ENCODE assay signal across 8 cellular contexts in the genomic region with DNA sequence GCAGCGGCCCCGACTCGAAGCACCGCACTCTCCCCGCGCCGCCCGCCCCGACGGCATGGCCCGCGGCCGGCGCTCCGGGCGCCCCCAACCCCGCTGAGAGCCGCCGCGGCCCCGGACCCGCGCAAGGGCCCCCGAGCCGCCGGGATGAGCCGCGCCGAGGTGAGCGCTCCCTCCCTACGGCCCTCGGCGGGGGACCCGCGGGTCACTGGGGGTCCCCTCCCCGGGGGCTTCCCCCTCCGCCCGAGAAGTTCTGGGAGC. TPM values are rescaled to one million over a fixed set of nuclear protein-coding genes. Genes with fewer than 3 reads are reported as not detected.
DNase-seq lines count a peak whose midpoint lies in the region; ATAC-seq, FAIRE-seq and TF ChIP-seq lines count a peak whose summit lies in the region.

No MANE protein-coding gene starts in this region.

- TF ChIP-seq EP300 in K562 (IDR thresholded peaks at IDR 0.05; ENCODE audit: low read length): no peak

- TF ChIP-seq POLR2A in K562 (conservative IDR thresholded peaks at IDR 0.05): no peak

- FAIRE-seq in K562 (lab: Jason Lieb, UNC): no peak

- intact Hi-C loops in K562 (cut with micrococcal nuclease): no loop called here

- peak overlapping the region; percentile 79; the same call in 1 of the 2 replicates for H3K4me2 ChIP-seq in K562 (ENCODE audit: insufficient read depth, low read length)

- H3K27ac ChIP-seq in K562 (ENCODE audit: extremely low read depth, low read depth, low read length): peak overlapping the region; percentile 81; the same call in 2 of the 3 replicates
- peak overlapping the region; percentile 99 for H3K27ac ChIP-seq in mucosa of rectum (ENCODE audit: low read depth in 2 of 2, low read length in 2 of 2)

- CTCF ChIA-PET in K562 (lab: Yijun Ruan, JAX; ENCODE audit: low intra/inter-chr PET ratio): interaction anchor here (4.2 kb wide), 1 partner anchor 208 kb away, joined by 52 read pairs; no protein-coding TSS in a partner anchor

- H3K4me1 ChIP-seq in K562 (replicated peaks in 1 of 2; ENCODE audit: control insufficient read depth in 2 of 2, insufficient read depth in 2 of 2, low read length in 2 of 2): peaks cover 12 to 39% of the 10 kb centered on the region in 2 experiments; a peak in 4 of 5 replicates
- peaks cover 16 to 18% of the 10 kb centered on the region in 2 donors for H3K4me1 ChIP-seq in mucosa of rectum (ENCODE audit: control insufficient read depth in 2 of 2, insufficient read depth in 2 of 2, low read length in 2 of 2)

- H3K36me3 ChIP-seq in K562 (ENCODE audit: control insufficient read depth, insufficient read depth, low read length): peaks cover 16% of the 10 kb centered on the region; the same call in 1 of the 3 replicates
- H3K36me3 ChIP-seq in mucosa of rectum (ENCODE audit: control insufficient read depth in 2 of 2, insufficient read depth in 2 of 2, low read length in 2 of 2): no peaks in the 10 kb centered on the region

- TF ChIP-seq CTCF in K562 (IDR thresholded peaks at IDR 0.05 in 2 of 3, conservative IDR thresholded peaks at IDR 0.05 in 1 of 3; ENCODE audit: insufficient read depth in 2 of 3, low read depth in 1 of 3, low read length in 3 of 3): no peak

- 0% methylated on average over 22 of the region's 38 CpGs for WGBS in K562 (ENCODE audit: insufficient coverage, low coverage, missing lambda C conversion rate)

- no peaks in the 10 kb centered on the region for H3K9me1 ChIP-seq in K562 (ENCODE audit: control insufficient read depth, insufficient read depth, low read length)

- POLR2A ChIA-PET in K562 (lab: Yijun Ruan, JAX): interaction anchor here (0.9 to 1.7 kb wide), 4 partner anchors 9 to 211 kb away, joined by 3 to 8 read pairs (median 4); no protein-coding TSS in a partner anchor

- no peak for TF ChIP-seq RAD21 in K562 (CRISPR knock-in tag; conservative IDR thresholded peaks at IDR 0.05 in 1 of 2, IDR thresholded peaks at IDR 0.05 in 1 of 2)

- H3K9me3 ChIP-seq in K562 (replicated peaks; ENCODE audit: control insufficient read depth, insufficient read depth, low read depth, low read length): no peaks in the 10 kb centered on the region
- no peaks in the 10 kb centered on the region for H3K9me3 ChIP-seq in mucosa of rectum (ENCODE audit: control insufficient read depth in 2 of 2, low read length in 2 of 2)

- H3K9ac ChIP-seq in K562 (ENCODE audit: insufficient read depth in 1 of 2, low read depth in 2 of 2, low read length in 2 of 2): peak overlapping the region; percentile 73 to 91; a peak in 3 of 4 replicates
- H3K9ac ChIP-seq in mucosa of rectum (ENCODE audit: low read depth in 1 of 2, low read length in 2 of 2): peak overlapping the region; percentile 87 to 99

- in situ Hi-C loops in K562 (cut with MboI): loop anchor here (5.0 kb wide), 1 partner anchor 206 kb away; no protein-coding TSS in a partner anchor

- BruUV-seq in K562 (replicated peaks; lab: Mats Ljungman, UMichigan): no TSS peak

- no peaks in the 10 kb centered on the region for H3K27me3 ChIP-seq in K562 (ENCODE audit: control insufficient read depth in 2 of 2, insufficient read depth in 2 of 2, low read length in 2 of 2)
- H3K27me3 ChIP-seq in mucosa of rectum (ENCODE audit: control insufficient read depth in 2 of 2, insufficient read depth in 2 of 2, low read length in 2 of 2): no peaks in the 10 kb centered on the region

- H4K20me1 ChIP-seq in K562 (replicated peaks; ENCODE audit: control insufficient read depth, insufficient read depth, low read length): no peaks in the 10 kb centered on the region

- peak overlapping the region; percentile 72 for H3K4me3 ChIP-seq in GM08714 (ENCODE audit: low read length)
- peak overlapping the region; percentile 69 for H3K4me3 ChIP-seq in K562
- H3K4me3 ChIP-seq in mucosa of rectum (ENCODE audit: low read length in 2 of 2): peak overlapping the region; percentile 81 to 88

- ATAC-seq in HG02981 (IDR thresholded peaks at IDR 0.05; ENCODE audit: unreplicated experiment): peak; percentile 1
- ATAC-seq in K562: no peak
- no peak for ATAC-seq in HG02678 (IDR thresholded peaks at IDR 0.05; ENCODE audit: unreplicated experiment)
- no peak for ATAC-seq in HG03457 (IDR thresholded peaks at IDR 0.05; ENCODE audit: unreplicated experiment)
- ATAC-seq in GM21529 (IDR thresholded peaks at IDR 0.05; ENCODE audit: unreplicated experiment): no peak
- ATAC-seq in HG03432 (IDR thresholded peaks at IDR 0.05; ENCODE audit: unreplicated experiment): no peak

- peaks cover 29% of the 10 kb centered on the region for H3K79me2 ChIP-seq in K562 (ENCODE audit: control insufficient read depth, insufficient read depth, low read length)

- DNase-seq in K562 (ENCODE audit: extremely low read depth in 1 of 4, low spot score in 3 of 4): no peak

- peak overlapping the region; percentile 76 for H2AFZ ChIP-seq in K562 (ENCODE audit: low read depth, low read length)

TF ChIP-seq in K562, 482 proteins besides CTCF, POLR2A, EP300 and RAD21 (continues in another document):
- TF ChIP-seq SRF (CRISPR knock-in tag; IDR thresholded peaks at IDR 0.05): no peak
- no peak for TF ChIP-seq PYGO2 (tag; IDR thresholded peaks at IDR 0.05)
- no peak for TF ChIP-seq PURB (CRISPR knock-in tag; IDR thresholded peaks at IDR 0.05; ENCODE audit: low read depth)
- TF ChIP-seq GABPB1 (CRISPR knock-in tag; IDR thresholded peaks at IDR 0.05): no peak
- TF ChIP-seq HNRNPH1 (optimal IDR thresholded peaks at IDR 0.05; ENCODE audit: low read depth, low read length): no peak
- no peak for TF ChIP-seq ZNF75A (CRISPR knock-in tag; IDR thresholded peaks at IDR 0.05)
- no peak for TF ChIP-seq TBP (optimal IDR thresholded peaks at IDR 0.05; ENCODE audit: low read depth, low read length)

RNA-seq across cellular contexts. Expression of gene SAMD4A, which starts 0.8 kb away (rescaled TPM):
- total RNA-seq in K562 (2011; cell fraction: chromatin; rRNA removed; ENCODE audit: low replicate concordance): 45.6 and 45.9 TPM in 2 replicates
- 19.3 and 20.0 TPM in 2 replicates for total RNA-seq in K562 (2011; cell fraction: nucleolus; rRNA removed)
- total RNA-seq in K562 (2011; cell fraction: nucleoplasm; rRNA removed): 26.3 and 45.6 TPM in 2 replicates
- total RNA-seq in K562 (2014; rRNA removed) (3.2 and 3.8 TPM in 2 replicates), K562 (2014; rRNA removed; fragmentation: Illumina TruSeq; extraction: Trizol) (4.1 and 4.6 TPM in 2 replicates), K562 (2015; rRNA removed; fragmentation: Illumina TruSeq; extraction: Trizol) (3.3 and 4.0 TPM in 2 replicates), K562 (2021) (6.8 TPM in 2 replicates)
- polyA plus RNA-seq in K562 (2011; rRNA removed) (3.4 and 3.9 TPM in 2 replicates), K562 (2014; fragmentation: Illumina TruSeq; extraction: Trizol) (4.1 and 4.6 TPM in 2 replicates), K562 (2014; fragmentation: Nextera tagmentation; extraction: Ambion mirVana) (1 to 10 TPM in 1 of 2 experiments, under 1 TPM in 1; 0.66 to 1.9 TPM), K562 (2014; rRNA removed) (3.0 and 3.5 TPM in 2 replicates)
- polyA plus RNA-seq in K562 (2011; cell fraction: cytosol; rRNA removed): 3.2 and 3.5 TPM in 2 replicates
- polyA plus RNA-seq in K562 (2011; cell fraction: nucleus; rRNA removed): 15.6 and 27.5 TPM in 2 replicates
- 6.0 and 6.1 TPM in 2 replicates for polyA plus RNA-seq in K562 (2012)
- polyA minus RNA-seq in K562 (2011; rRNA and poly(A)+ RNA removed): 14.9 and 15.7 TPM in 2 replicates
- polyA minus RNA-seq in K562 (2011; cell fraction: cytosol; rRNA and poly(A)+ RNA removed): 6.8 and 10.1 TPM in 2 replicates
- 20.5 and 27.5 TPM in 2 replicates for polyA minus RNA-seq in K562 (2011; cell fraction: nucleus; rRNA and poly(A)+ RNA removed)

RNA-seq across cellular contexts. Expression of gene CGRRF1, which starts 56.4 kb away (rescaled TPM):
- 3.1 and 7.7 TPM in 2 replicates for total RNA-seq in K562 (2011; cell fraction: chromatin; rRNA removed; ENCODE audit: low replicate concordance)
- total RNA-seq in K562 (2011; cell fraction: nucleolus; rRNA removed): 2.0 and 3.3 TPM in 2 replicates
- total RNA-seq in K562 (2011; cell fraction: nucleoplasm; rRNA removed): 4.2 and 7.3 TPM in 2 replicates
- total RNA-seq in K562 (2014; rRNA removed) (1.9 and 3.0 TPM in 2 replicates), K562 (2014; rRNA removed; fragmentation: Illumina TruSeq; extraction: Trizol) (4.7 and 4.8 TPM in 2 replicates), K562 (2015; rRNA removed; fragmentation: Illumina TruSeq; extraction: Trizol) (3.3 and 3.7 TPM in 2 replicates), K562 (2021) (4.6 and 7.6 TPM in 2 replicates)
- polyA plus RNA-seq in K562 (2011; rRNA removed) (4.3 and 7.1 TPM in 2 replicates), K562 (2014; fragmentation: Illumina TruSeq; extraction: Trizol) (2.4 and 3.5 TPM in 2 replicates), K562 (2014; fragmentation: Nextera tagmentation; extraction: Ambion mirVana) (10 to 100 TPM; 13.5 to 15.8 TPM), K562 (2014; rRNA removed) (2.3 and 2.8 TPM in 2 replicates)
- 0.64 and 1.1 TPM in 2 replicates for polyA plus RNA-seq in K562 (2011; cell fraction: cytosol; rRNA removed)
- polyA plus RNA-seq in K562 (2011; cell fraction: nucleus; rRNA removed): 1.6 and 2.0 TPM in 2 replicates
- 6.2 and 6.8 TPM in 2 replicates for polyA plus RNA-seq in K562 (2012)
- 2.2 and 5.4 TPM in 2 replicates for polyA minus RNA-seq in K562 (2011; rRNA and poly(A)+ RNA removed)
- polyA minus RNA-seq in K562 (2011; cell fraction: cytosol; rRNA and poly(A)+ RNA removed): 1.2 TPM in 1 of 2 replicates, not detected in the other
- polyA minus RNA-seq in K562 (2011; cell fraction: nucleus; rRNA and poly(A)+ RNA removed): 1.3 and 1.6 TPM in 2 replicates
